10 cellular contexts compared by ENCODE assay signal in genomic region chr14:23078692-23079116, GRCh38. TPM values are rescaled to one million over a fixed set of nuclear protein-coding genes. Genes with fewer than 3 reads are reported as not detected.
DNase-seq lines count a peak whose midpoint lies in the region; ATAC-seq and TF ChIP-seq lines count a peak whose summit lies in the region.
"Had no signal": no experiment of that assay in that cellular context is flagged by ENCODE, and none has a peak within 500 bp of the region (broad histone marks: within the 10 kb centered on the region; RNA-seq: fewer than 3 reads in every experiment).

No MANE protein-coding gene starts in this region.

- H3K4me1 Mint-ChIP-seq in activated naive CD4-positive, alpha-beta T cell treated with anti-CD3 and anti-CD28 coated beads, Interleukin-2, amount 10 ng/mL, durations not matched to agents 7 days and 5 days, result no peaks in the 10 kb centered on the region
- peaks cover 1% of the 10 kb centered on the region for H3K4me1 Mint-ChIP-seq in T-helper 2 cell treated with Interferon-gamma antibody and Interleukin-4, amounts not matched to agents 5 μg/mL and 100 μg/mL, for 36 hours (ENCODE audit: low read depth)

- DNase-seq in HS-5 (ENCODE audit: low read depth) (peak; percentile 94), breast epithelium (ENCODE audit: low spot score in 2 of 2) (no peak), left colon (peak in 1 of 2 donors; percentile 80), suprapubic skin (ENCODE audit: low spot score in 2 of 2) (peak in 1 of 2 donors; percentile 89)
- no peak for DNase-seq in activated effector memory CD4-positive, alpha-beta T cell treated with Interleukin-2 at 50 U/mL for 16 hours
- no peak for DNase-seq in activated naive CD4-positive, alpha-beta T cell treated with anti-CD3 and anti-CD28 coated beads, Interleukin-2, amount 10 ng/mL, durations not matched to agents 7 days and 5 days
- no peak for DNase-seq in T-helper 2 cell treated with Interferon-gamma antibody and Interleukin-4, amounts not matched to agents 5 μg/mL and 100 μg/mL, for 36 hours (ENCODE audit: low spot score)
- DNase-seq: cortex of kidney had no signal

- ATAC-seq in left colon (peak; percentile 83), GM21447 (IDR thresholded peaks at IDR 0.05; ENCODE audit: unreplicated experiment) (no peak)

- H3K27me3 ChIP-seq in breast epithelium, result no peaks in the 10 kb centered on the region
- H3K27me3 ChIP-seq in suprapubic skin, result no peaks in the 10 kb centered on the region

- no peak for TF ChIP-seq EP300 in suprapubic skin (IDR thresholded peaks at IDR 0.05)

- H3K4me1 ChIP-seq in breast epithelium (no peaks in the 10 kb centered on the region), suprapubic skin (peaks cover 27% of the 10 kb centered on the region)

- H3K9me3 Mint-ChIP-seq in activated naive CD4-positive, alpha-beta T cell treated with anti-CD3 and anti-CD28 coated beads, Interleukin-2, amount 10 ng/mL, durations not matched to agents 7 days and 5 days, result no peaks in the 10 kb centered on the region
- H3K9me3 Mint-ChIP-seq in T-helper 2 cell treated with Interferon-gamma antibody and Interleukin-4, amounts not matched to agents 5 μg/mL and 100 μg/mL, for 36 hours, result no peaks in the 10 kb centered on the region

- H3K36me3 Mint-ChIP-seq in activated naive CD4-positive, alpha-beta T cell treated with anti-CD3 and anti-CD28 coated beads, Interleukin-2, amount 10 ng/mL, durations not matched to agents 7 days and 5 days, result peaks cover 67% of the 10 kb centered on the region
- H3K36me3 Mint-ChIP-seq in T-helper 2 cell treated with Interferon-gamma antibody and Interleukin-4, amounts not matched to agents 5 μg/mL and 100 μg/mL, for 36 hours (ENCODE audit: low read depth), result peaks cover 69% of the 10 kb centered on the region

- no peak overlapping the region for H3K4me3 Mint-ChIP-seq in activated naive CD4-positive, alpha-beta T cell treated with anti-CD3 and anti-CD28 coated beads, Interleukin-2, amount 10 ng/mL, durations not matched to agents 7 days and 5 days
- H3K4me3 Mint-ChIP-seq in T-helper 2 cell treated with Interferon-gamma antibody and Interleukin-4, amounts not matched to agents 5 μg/mL and 100 μg/mL, for 36 hours, result no peak overlapping the region

- 28% methylated on average over 2 of the region's 2 CpGs for WGBS in suprapubic skin

- TF ChIP-seq POLR2A in breast epithelium (IDR thresholded peaks at IDR 0.05), result no peak
- TF ChIP-seq POLR2A in suprapubic skin (IDR thresholded peaks at IDR 0.05), result no peak

- no peaks in the 10 kb centered on the region for H3K36me3 ChIP-seq in breast epithelium
- H3K36me3 ChIP-seq in suprapubic skin, result peaks cover 85% of the 10 kb centered on the region

- H3K27ac Mint-ChIP-seq in activated naive CD4-positive, alpha-beta T cell treated with anti-CD3 and anti-CD28 coated beads, Interleukin-2, amount 10 ng/mL, durations not matched to agents 7 days and 5 days, result no peak overlapping the region
- no peak overlapping the region for H3K27ac Mint-ChIP-seq in T-helper 2 cell treated with Interferon-gamma antibody and Interleukin-4, amounts not matched to agents 5 μg/mL and 100 μg/mL, for 36 hours

- intact Hi-C loops in breast epithelium (cut with DNase I; ENCODE audit: low total_unique reads), result no loop called here
- intact Hi-C loops in left colon (cut with DNase I, micrococcal nuclease), result no loop called here

- CTCF ChIA-PET in activated naive CD4-positive, alpha-beta T cell treated with anti-CD3 and anti-CD28 coated beads, Interleukin-2, amount 10 ng/mL, durations not matched to agents 7 days and 5 days (lab: Charles Lee), result interaction anchor here (2.4 to 3.2 kb wide), 6 partner anchors 10 to 108 kb away, joined by 8 to 28 read pairs (median 23); partner anchors contain the start of genes ACIN1 and C14orf119

- H3K9me3 ChIP-seq in breast epithelium, result no peaks in the 10 kb centered on the region
- H3K9me3 ChIP-seq in suprapubic skin, result no peaks in the 10 kb centered on the region

- no peaks in the 10 kb centered on the region for H3K27me3 Mint-ChIP-seq in activated naive CD4-positive, alpha-beta T cell treated with anti-CD3 and anti-CD28 coated beads, Interleukin-2, amount 10 ng/mL, durations not matched to agents 7 days and 5 days
- H3K27me3 Mint-ChIP-seq in T-helper 2 cell treated with Interferon-gamma antibody and Interleukin-4, amounts not matched to agents 5 μg/mL and 100 μg/mL, for 36 hours (ENCODE audit: low read depth), result no peaks in the 10 kb centered on the region

- no peak overlapping the region for H3K4me3 ChIP-seq in breast epithelium
- no peak overlapping the region for H3K4me3 ChIP-seq in suprapubic skin

- no peak for TF ChIP-seq CTCF in breast epithelium (IDR thresholded peaks at IDR 0.05)
- TF ChIP-seq CTCF in suprapubic skin (IDR thresholded peaks at IDR 0.05), result no peak

- peak overlapping the region; percentile 65 to 84 for H3K27ac ChIP-seq in breast epithelium
- H3K27ac ChIP-seq in suprapubic skin, result peak overlapping the region; percentile 76

RNA-seq across cellular contexts. Expression of gene ACIN1, which starts 16.2 kb away (rescaled TPM):
- 100 to 1,000 TPM; 106 to 151 (median 145) TPM for total RNA-seq in breast epithelium
- 100 to 1,000 TPM; 110 to 119 TPM for total RNA-seq in left colon
- 100 to 1,000 TPM in 2 of 4 donors, 10 to 100 TPM in 2; 78.7 to 217 (median 103) TPM for total RNA-seq in suprapubic skin

RNA-seq across cellular contexts. Expression of gene C14orf119, which starts 16.6 kb away (rescaled TPM):
- 10 to 100 TPM; 29.6 to 34.4 (median 32.8) TPM for total RNA-seq in breast epithelium
- 10 to 100 TPM; 47.0 to 53.8 TPM for total RNA-seq in left colon
- total RNA-seq in suprapubic skin, result 10 to 100 TPM; 10.1 to 22.7 (median 18.6) TPM

RNA-seq across cellular contexts. Expression of gene CDH24, which starts 21.4 kb away (rescaled TPM):
- total RNA-seq in breast epithelium (1 to 10 TPM; 2.2 to 5.2 (median 3.2) TPM), left colon (1 to 10 TPM; 3.7 to 5.1 TPM), suprapubic skin (1 to 10 TPM; 3.4 to 8.4 (median 5.7) TPM)

RNA-seq across cellular contexts. Expression of gene CIROP, which starts 26.1 kb away (rescaled TPM):
- not detected for total RNA-seq in breast epithelium
- total RNA-seq in left colon, result not detected
- total RNA-seq in suprapubic skin, result not detected
- total RNA-seq: H1 had no signal

RNA-seq across cellular contexts. Expression of gene PSMB11, which starts 36.7 kb away (rescaled TPM):
- total RNA-seq in breast epithelium, result not detected
- total RNA-seq in left colon, result not detected
- not detected for total RNA-seq in suprapubic skin
- total RNA-seq: H1 had no signal
